8 cellular contexts compared by ENCODE assay signal in genomic region chr6:28863607-28864320, GRCh38.
DNase-seq lines count a peak whose midpoint lies in the region; ATAC-seq and TF ChIP-seq lines count a peak whose summit lies in the region.

No MANE protein-coding gene starts in this region.

- peaks cover 9% of the 10 kb centered on the region for H3K27me3 ChIP-seq in transverse colon

- no peaks in the 10 kb centered on the region for H3K9me3 ChIP-seq in transverse colon

- TF ChIP-seq EP300 in transverse colon (IDR thresholded peaks at IDR 0.05; ENCODE audit: low read depth): no peak

- H3K4me1 ChIP-seq in transverse colon: peaks cover 0 to 17% (median 11%) of the 10 kb centered on the region in 4 donors

- POLR2A ChIA-PET in T-cell (lab: Charles Lee): interaction anchor here in 1 of 2 donors (0.6 to 2.0 kb wide), 5 partner anchors 17 to 1717 kb away, joined by 3 to 8 read pairs (median 3); a partner anchor contains a TSS

- peak overlapping the region; percentile 54 to 61 (median 60) for H3K4me3 ChIP-seq in transverse colon

- peaks cover 0 to 14% (median 7%) of the 10 kb centered on the region in 3 donors for H3K9me3 Mint-ChIP-seq in T-cell

- DNase-seq in ACHN (peak; percentile 34), NCI-H1105 treated with DMSO at 0.1 percent for 48 hours (lab: John Stamatoyannopoulos, UW) (peak; percentile 75), T-cell (peak; percentile 58 to 85 (median 76)), amniotic stem cell (lab: John Stamatoyannopoulos, UW) (peak; percentile 51), left ventricle myocardium superior (peak; percentile 66), posterior vena cava (ENCODE audit: low spot score) (peak; percentile 86), transverse colon (peak; percentile 79)

- in situ Hi-C loops in ACHN (cut with HindIII; ENCODE audit: low pct_ligation_motif_present, low pct_unique_long_range_greater_than_20kb, low sequenced_read_pairs): no loop called here
- in situ Hi-C loops in transverse colon (cut with MboI; ENCODE audit: low pct_ligation_motif_present in 1 of 4, low pct_unique_long_range_greater_than_20kb in 1 of 4, low sequenced_read_pairs in 3 of 4): loop anchor here in 1 of 4 donors (10.0 kb wide), 1 partner anchor 121 kb away; no protein-coding TSS in a partner anchor

- TF ChIP-seq POLR2A in transverse colon (IDR thresholded peaks at IDR 0.05): no peak

- peaks cover 45 to 50% (median 50%) of the 10 kb centered on the region in 3 donors for H3K4me1 Mint-ChIP-seq in T-cell

- peak overlapping the region; percentile 87 to 98 (median 90) for H3K4me3 Mint-ChIP-seq in T-cell

- H3K36me3 ChIP-seq in transverse colon: no peaks in the 10 kb centered on the region

- 0 to 1% methylated on average over 3 to 47 of the region's 47 CpGs for WGBS in transverse colon (ENCODE audit: low coverage in 1 of 2), 2 donors

- H3K27ac ChIP-seq in transverse colon: peak overlapping the region; percentile 68 to 84 (median 77)

- peak; percentile 40 for ATAC-seq in GM19438 (IDR thresholded peaks at IDR 0.05; ENCODE audit: low read depth, unreplicated experiment)
- ATAC-seq in T-cell (replicated peaks in 1 of 4): peak; percentile 26 to 52 (median 34)
- peak; percentile 84 for ATAC-seq in left ventricle myocardium superior

- TF ChIP-seq CTCF in transverse colon (IDR thresholded peaks at IDR 0.05): peak in 1 of 5 experiments; percentile 1

- H3K27ac Mint-ChIP-seq in T-cell: peak overlapping the region; percentile 94 to 95

- intact Hi-C loops in left ventricle myocardium superior (cut with micrococcal nuclease) (loop anchor here (2.0 kb wide), 1 partner anchor 33 kb away; no protein-coding TSS in a partner anchor), posterior vena cava (cut with DNase I) (no loop called here), transverse colon (cut with DNase I; ENCODE audit: low total_unique reads) (loop anchor here (10.0 kb wide), 1 partner anchor 61 kb away; the partner anchor contains the start of gene TRIM27)

- CTCF ChIA-PET in T-cell (lab: Charles Lee): interaction anchor here in 1 of 2 donors (0.7 to 1.8 kb wide), 10 partner anchors 10 to 991 kb away, joined by 3 to 19 read pairs (median 5); a partner anchor contains a TSS

- H3K36me3 Mint-ChIP-seq in T-cell: peaks cover 4% of the 10 kb centered on the region

- peaks cover 0 to 5% of the 10 kb centered on the region in 2 donors for H3K27me3 Mint-ChIP-seq in T-cell

Comparison
In these comparisons a context has a peak if more than half of its experiments do, and no peak if none do; other contexts are left out.
1. Peak in every context shown above with its lines: DNase-seq, ATAC-seq, H3K4me3 ChIP-seq and H3K27ac ChIP-seq.
2. DNase-seq: peak in every context shown above with its lines; median percentile 86 in posterior vena cava; 79 in transverse colon; 76 in T-cell; 75 in NCI-H1105 treated with DMSO at 0.1 percent for 48 hours; 66 in left ventricle myocardium superior; 51 in amniotic stem cell; 34 in ACHN.
3. ATAC-seq: peak in every context shown above with its lines; median percentile 84 in left ventricle myocardium superior; 40 in GM19438; 34 in T-cell.
4. intact Hi-C loops: an anchor here in left ventricle myocardium superior (2.0 kb wide) and transverse colon (10.0 kb wide); none called in posterior vena cava.